33 cellular contexts compared by ENCODE assay signal in genomic region chr15:63258658-63259057, GRCh38.
"Had no signal": no experiment of that assay in that cellular context is flagged by ENCODE, and none has a peak within 500 bp of the region (broad histone marks: within the 10 kb centered on the region; RNA-seq: fewer than 3 reads in every experiment).

No MANE protein-coding gene starts in this region.

- ATAC-seq: left cardiac atrium; pancreas; stimulated activated memory B cell treated with anti-CD40 and anti-IgM and Interleukin-4, amounts not matched to agents 10 μg/mL and 1 μg/mL and 100 μg/mL, for 72 hours; upper lobe of right lung had no signal

- H3K4me3 Mint-ChIP-seq: activated naive CD8-positive, alpha-beta T cell treated with anti-CD3 and anti-CD28 coated beads, Interleukin-2, amount 10 ng/mL, durations not matched to agents 7 days and 5 days; mesothelial cell of epicardium; naive B cell; neural crest cell; stimulated activated memory B cell treated with anti-CD40 and anti-IgM and Interleukin-4, amounts not matched to agents 10 μg/mL and 1 μg/mL and 100 μg/mL, for 72 hours; T-helper 1 cell treated with Interleukin-12 subunit alpha and Interleukin-12 subunit beta and Interleukin-4 antibody, amounts not matched to agents 30 μg/mL and 1 μg/mL, for 36 hours had no signal

- H3K27me3 Mint-ChIP-seq: activated naive CD8-positive, alpha-beta T cell treated with anti-CD3 and anti-CD28 coated beads, Interleukin-2, amount 10 ng/mL, durations not matched to agents 7 days and 5 days; naive B cell; stimulated activated memory B cell treated with anti-CD40 and anti-IgM and Interleukin-4, amounts not matched to agents 10 μg/mL and 1 μg/mL and 100 μg/mL, for 72 hours had no signal

- H3K9me3 Mint-ChIP-seq: activated naive CD8-positive, alpha-beta T cell treated with anti-CD3 and anti-CD28 coated beads, Interleukin-2, amount 10 ng/mL, durations not matched to agents 7 days and 5 days; naive B cell; neural crest cell; stimulated activated memory B cell treated with anti-CD40 and anti-IgM and Interleukin-4, amounts not matched to agents 10 μg/mL and 1 μg/mL and 100 μg/mL, for 72 hours; T-helper 1 cell treated with Interleukin-12 subunit alpha and Interleukin-12 subunit beta and Interleukin-4 antibody, amounts not matched to agents 30 μg/mL and 1 μg/mL, for 36 hours had no signal

- DNase-seq: activated CD4-positive, alpha-beta T cell treated with anti-CD3 and anti-CD28 coated beads, Interleukin-2, amount 50 U/mL, for 4 hours; activated gamma-delta T cell treated with Interleukin-2 at 50 U/mL for 16 hours; activated naive CD8-positive, alpha-beta T cell treated with anti-CD3 and anti-CD28 coated beads, Interleukin-2, amount 10 ng/mL, durations not matched to agents 7 days and 5 days; amniotic stem cell; brain microvascular endothelial cell; dorsolateral prefrontal cortex; effector memory CD4-positive, alpha-beta T cell; foreskin fibroblast; head of caudate nucleus; hippocampal formation; left cardiac atrium; naive B cell; nucleus accumbens; pancreas; retina; sigmoid colon; stimulated activated CD4-positive, alpha-beta T cell treated with anti-CD3 and anti-CD28 coated beads, Interleukin-1b, Interleukin-23, amount 100 ng/mL, for 48 hours; stimulated activated CD4-positive, alpha-beta T cell treated with anti-CD3 and anti-CD28 coated beads, Interleukin-4, amount 100 ng/mL, for 4 hours; stimulated activated CD8-positive, alpha-beta memory T cell treated with anti-CD3 and anti-CD28 coated beads, Interleukin-4, amount 100 ng/mL, for 48 hours; SW 1271; T1000; tibial artery; upper lobe of right lung; WERI-Rb-1 had no signal

- H3K4me1 Mint-ChIP-seq: naive B cell; stimulated activated memory B cell treated with anti-CD40 and anti-IgM and Interleukin-4, amounts not matched to agents 10 μg/mL and 1 μg/mL and 100 μg/mL, for 72 hours had no signal

- H3K27ac Mint-ChIP-seq: mesothelial cell of epicardium; stimulated activated memory B cell treated with anti-CD40 and anti-IgM and Interleukin-4, amounts not matched to agents 10 μg/mL and 1 μg/mL and 100 μg/mL, for 72 hours; T-helper 1 cell treated with Interleukin-12 subunit alpha and Interleukin-12 subunit beta and Interleukin-4 antibody, amounts not matched to agents 30 μg/mL and 1 μg/mL, for 36 hours had no signal

- H3K4me3 ChIP-seq: coronary artery, dorsolateral prefrontal cortex, pancreas, prostate gland, sigmoid colon, SK-N-MC, smooth muscle cell, suprapubic skin, tibial artery, upper lobe of right lung had no signal
